In genomic region chr20:52150440-52151258, GRCh38 we compare ENCODE assay signal across 9 cellular contexts. TPM values are rescaled to one million over a fixed set of nuclear protein-coding genes. Genes with fewer than 3 reads are reported as not detected.
DNase-seq lines count a peak whose midpoint lies in the region; ATAC-seq, FAIRE-seq and TF ChIP-seq lines count a peak whose summit lies in the region.
"Had no signal": no experiment of that assay in that cellular context is flagged by ENCODE, and none has a peak within 500 bp of the region (broad histone marks: within the 10 kb centered on the region; RNA-seq: fewer than 3 reads in every experiment).

No MANE protein-coding gene starts in this region.

- no peaks in the 10 kb centered on the region for H3K27me3 ChIP-seq in WERI-Rb-1 (ENCODE audit: insufficient read depth, low read depth, severe bottlenecking)
- H3K27me3 ChIP-seq in gastrocnemius medialis = no peaks in the 10 kb centered on the region

- TF ChIP-seq POLR2A in gastrocnemius medialis (IDR thresholded peaks at IDR 0.05) = no peak

- H3K27ac ChIP-seq in WERI-Rb-1 = no peak overlapping the region
- no peak overlapping the region for H3K27ac ChIP-seq in gastrocnemius medialis
- H3K27ac ChIP-seq: skin epidermis had no signal

- H3K4me1 ChIP-seq in gastrocnemius medialis = no peaks in the 10 kb centered on the region

- intact Hi-C loops in gastrocnemius medialis (cut with DNase I; ENCODE audit: low total_unique reads) = loop anchor here (2.0 to 5.0 kb wide), 2 partner anchors 22 to 513 kb away; no protein-coding TSS in a partner anchor

- H3K9me3 ChIP-seq in WERI-Rb-1 (ENCODE audit: severe bottlenecking) (no peaks in the 10 kb centered on the region), gastrocnemius medialis (no peaks in the 10 kb centered on the region)

- ATAC-seq in GM19372 (IDR thresholded peaks at IDR 0.05; ENCODE audit: low read depth, unreplicated experiment) (peak; percentile 72), gastrocnemius medialis (peak in 1 of 2 donors; percentile 46), HG03520 (IDR thresholded peaks at IDR 0.05; ENCODE audit: unreplicated experiment) (no peak)

- peak; percentile 28 for DNase-seq in D721Med (ENCODE audit: insufficient read length, low spot score)
- peak; percentile 47 for DNase-seq in NCI-H1694 treated with DMSO at 0.1 percent for 48 hours (lab: John Stamatoyannopoulos, UW)
- peak; percentile 13 for DNase-seq in WERI-Rb-1
- peak; percentile 49 for DNase-seq in glomerular visceral epithelial cell (ENCODE audit: extremely low spot score)
- no peak for DNase-seq in gastrocnemius medialis
- DNase-seq in NCI-H1048 (lab: John Stamatoyannopoulos, UW) = no peak

- in situ Hi-C loops in gastrocnemius medialis (cut with MboI; ENCODE audit: low sequenced_read_pairs in 4 of 4) = no loop called here

- H3K4me3 ChIP-seq in WERI-Rb-1 (ENCODE audit: low read depth, low read length) = no peak overlapping the region
- H3K4me3 ChIP-seq in gastrocnemius medialis = no peak overlapping the region
- H3K4me3 ChIP-seq: skin epidermis had no signal

- TF ChIP-seq CTCF in D721Med (IDR thresholded peaks at IDR 0.05; ENCODE audit: insufficient read depth, missing control alignments) (peak; percentile 77), WERI-Rb-1 (IDR thresholded peaks at IDR 0.05; ENCODE audit: low read depth, low read length) (peak; percentile 65), gastrocnemius medialis (IDR thresholded peaks at IDR 0.05 in 4 of 5, conservative IDR thresholded peaks at IDR 0.05 in 1 of 5) (peak; percentile 12 to 70 (median 43))

- peaks cover 3% of the 10 kb centered on the region; the same call in 1 of the 2 replicates for H3K36me3 ChIP-seq in WERI-Rb-1
- peaks cover 0 to 20% of the 10 kb centered on the region in 2 donors for H3K36me3 ChIP-seq in gastrocnemius medialis

- peak; percentile 56 for FAIRE-seq in D721Med (lab: Jason Lieb, UNC)

RNA-seq across cellular contexts. Expression of gene ZFP64, which starts 40.9 kb away (rescaled TPM):
- 1 to 10 TPM; 3.3 to 8.0 (median 3.9) TPM for total RNA-seq in gastrocnemius medialis

Comparison
In these comparisons a context has a peak if more than half of its experiments do, and no peak if none do; other contexts are left out.
1. DNase-seq: peak in D721Med (single experiment), NCI-H1694 treated with DMSO at 0.1 percent for 48 hours (single experiment), WERI-Rb-1 (single experiment) and glomerular visceral epithelial cell (single experiment); none in gastrocnemius medialis (0 of 2) and NCI-H1048 (single experiment).
2. Peak in every context shown above with its lines, with median percentiles within 50 percentile points of each other: CTCF ChIP-seq.